Comparison of ENCODE assay signal across 8 cellular contexts in genomic region chr5:112146323-112146848, GRCh38.
DNase-seq lines count a peak whose midpoint lies in the region; ATAC-seq and TF ChIP-seq lines count a peak whose summit lies in the region.

No MANE protein-coding gene starts in this region.

- H3F3A ChIP-seq in smooth muscle cell (ENCODE audit: low read depth), result peaks cover 7% of the 10 kb centered on the region

- no peak overlapping the region for H3K9ac ChIP-seq in smooth muscle cell (ENCODE audit: low read depth)

- peak; percentile 15 for TF ChIP-seq CTCF in brain microvascular endothelial cell (IDR thresholded peaks at IDR 0.05; ENCODE audit: low read depth, low read length, missing control alignments)
- TF ChIP-seq CTCF in smooth muscle cell (IDR thresholded peaks at IDR 0.05; ENCODE audit: borderline replicate concordance, insufficient read depth, poor library complexity, severe bottlenecking), result no peak

- no peaks in the 10 kb centered on the region for H3K36me3 ChIP-seq in brain microvascular endothelial cell (replicated peaks)
- H3K36me3 ChIP-seq in smooth muscle cell (ENCODE audit: low read depth), result no peaks in the 10 kb centered on the region

- H3K79me2 ChIP-seq in smooth muscle cell (ENCODE audit: low read depth), result no peaks in the 10 kb centered on the region

- H3K9me3 ChIP-seq in smooth muscle cell (replicated peaks; ENCODE audit: low read depth), result no peaks in the 10 kb centered on the region

- peak overlapping the region; percentile 22 for H3K4me2 ChIP-seq in smooth muscle cell

- H3K27ac ChIP-seq in brain microvascular endothelial cell (peak overlapping the region; percentile 89), smooth muscle cell (ENCODE audit: low read depth) (peak overlapping the region; percentile 32)

- H4K20me1 ChIP-seq in smooth muscle cell (ENCODE audit: low read depth), result no peaks in the 10 kb centered on the region

- no peak overlapping the region for H2AFZ ChIP-seq in smooth muscle cell (ENCODE audit: low read depth)

- H3K27me3 ChIP-seq in brain microvascular endothelial cell (replicated peaks) (no peaks in the 10 kb centered on the region), smooth muscle cell (ENCODE audit: low read depth) (no peaks in the 10 kb centered on the region)

- H3K4me1 ChIP-seq in smooth muscle cell (ENCODE audit: low read depth), result no peaks in the 10 kb centered on the region

- H3K4me3 ChIP-seq in brain microvascular endothelial cell (ENCODE audit: low read depth, low read length) (no peak overlapping the region), smooth muscle cell (no peak overlapping the region)

- DNase-seq in brain microvascular endothelial cell, result peak; percentile 79
- DNase-seq in smooth muscle cell (lab: John Stamatoyannopoulos, UW; ENCODE audit: unreplicated experiment), result no peak
- DNase-seq in stimulated activated CD4-positive, alpha-beta T cell treated with anti-CD3 and anti-CD28 coated beads, Interleukin-4, amount 100 ng/mL, for 4 hours, result no peak
- DNase-seq in KG1 (lab: John Stamatoyannopoulos, UW), result no peak
- no peak for DNase-seq in activated CD4-positive, alpha-beta T cell treated with anti-CD3 and anti-CD28 coated beads, Interleukin-2, amount 50 U/mL, for 4 hours
- DNase-seq in NCI-H510A (lab: John Stamatoyannopoulos, UW), result no peak

- ATAC-seq in GM19351 (IDR thresholded peaks at IDR 0.05; ENCODE audit: unreplicated experiment), result peak; percentile 51
- ATAC-seq in HG03060 (IDR thresholded peaks at IDR 0.05; ENCODE audit: low read depth, unreplicated experiment), result peak; percentile 34

- in situ Hi-C loops in brain microvascular endothelial cell (cut with HindIII; ENCODE audit: low pct_ligation_motif_present, low sequenced_read_pairs), result no loop called here

- WGBS in smooth muscle cell (ENCODE audit: low lambda C conversion rate), result 48% methylated on average over 5 of the region's 5 CpGs
